ENCODE assay signal across 10 cellular contexts in the genomic region with DNA sequence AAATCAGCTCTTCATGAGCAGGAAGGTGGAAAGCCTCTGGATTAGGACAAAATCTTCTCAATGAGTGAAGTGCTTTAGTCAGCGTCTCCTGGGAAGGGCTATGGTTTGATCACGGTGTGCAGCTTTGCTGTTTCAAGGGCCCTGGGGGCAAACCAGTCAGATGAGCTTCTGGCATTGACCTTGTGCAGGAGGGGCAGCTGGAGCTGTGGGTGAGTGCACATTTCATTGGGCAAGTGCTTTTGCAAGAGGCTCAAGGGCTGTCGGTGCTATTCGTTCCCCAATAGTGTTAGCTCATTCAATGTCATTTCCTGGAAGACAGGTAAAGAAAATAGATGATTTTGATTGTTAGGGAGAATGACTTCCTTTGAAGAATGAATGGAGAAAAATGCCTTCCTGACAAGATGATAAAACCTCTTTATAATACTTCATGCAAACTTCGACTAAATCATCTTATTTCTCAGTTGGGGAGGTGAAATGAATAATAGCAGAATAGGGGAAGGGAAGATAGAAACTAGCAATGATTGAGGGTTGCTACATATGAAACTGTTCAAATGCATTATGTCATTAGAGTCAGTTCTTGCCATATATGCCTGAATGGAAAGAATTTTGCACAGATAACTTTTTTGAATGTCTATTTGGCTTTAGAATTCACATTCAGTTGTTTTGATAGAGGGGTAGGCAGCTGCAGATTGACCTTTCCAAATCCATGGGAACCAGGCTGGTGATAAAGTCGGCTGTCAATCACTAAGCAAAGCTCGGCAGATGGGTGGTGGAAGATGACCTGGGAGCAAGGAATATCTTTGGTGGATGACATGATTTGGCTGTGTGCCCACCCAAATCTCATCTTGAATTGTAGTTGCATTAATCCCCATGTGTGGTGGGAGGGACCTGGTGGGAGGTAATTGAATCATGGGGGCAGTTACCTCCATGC. TPM values are rescaled to one million over a fixed set of nuclear protein-coding genes. Genes with fewer than 3 reads are reported as not detected.
DNase-seq lines count a peak whose midpoint lies in the region; ATAC-seq and TF ChIP-seq lines count a peak whose summit lies in the region.
"Had no signal": no experiment of that assay in that cellular context is flagged by ENCODE, and none has a peak within 500 bp of the region (broad histone marks: within the 10 kb centered on the region; RNA-seq: fewer than 3 reads in every experiment).

No MANE protein-coding gene starts in this region.

- peaks cover 20% of the 10 kb centered on the region for H3K36me3 Mint-ChIP-seq in T-helper 2 cell treated with Interferon-gamma antibody and Interleukin-4, amounts not matched to agents 5 μg/mL and 100 μg/mL, for 36 hours (ENCODE audit: low read depth)
- H3K36me3 Mint-ChIP-seq in natural killer cell = no peaks in the 10 kb centered on the region
- H3K36me3 Mint-ChIP-seq in stimulated activated memory B cell treated with anti-CD40 and anti-IgM and Interleukin-4, amounts not matched to agents 10 μg/mL and 1 μg/mL and 100 μg/mL, for 72 hours = peaks cover 7% of the 10 kb centered on the region

- 64 to 66% methylated on average over 7 of the region's 7 CpGs for WGBS in tibial nerve, 2 donors

- TF ChIP-seq CTCF in natural killer cell (IDR thresholded peaks at IDR 0.05) (no peak), tibial nerve (IDR thresholded peaks at IDR 0.05) (no peak)

- peak overlapping the region; percentile 79 for H3K4me3 Mint-ChIP-seq in T-helper 2 cell treated with Interferon-gamma antibody and Interleukin-4, amounts not matched to agents 5 μg/mL and 100 μg/mL, for 36 hours
- H3K4me3 Mint-ChIP-seq in natural killer cell = peak overlapping the region; percentile 90
- H3K4me3 Mint-ChIP-seq in stimulated activated memory B cell treated with anti-CD40 and anti-IgM and Interleukin-4, amounts not matched to agents 10 μg/mL and 1 μg/mL and 100 μg/mL, for 72 hours = no peak overlapping the region

- no peak for TF ChIP-seq EP300 in tibial nerve (IDR thresholded peaks at IDR 0.05)

- DNase-seq in NCI-H510A treated with DMSO at 0.1 percent for 48 hours (lab: John Stamatoyannopoulos, UW) (peak; percentile 34), NCI-H510A (lab: John Stamatoyannopoulos, UW) (no peak), natural killer cell (no peak), tibial nerve (ENCODE audit: low spot score in 2 of 2) (no peak), posterior cingulate gyrus (no peak)
- no peak for DNase-seq in T-helper 2 cell treated with Interferon-gamma antibody and Interleukin-4, amounts not matched to agents 5 μg/mL and 100 μg/mL, for 36 hours (ENCODE audit: low spot score)
- DNase-seq: NCI-H2171 treated with DMSO at 0.1 percent for 48 hours, right cardiac atrium had no signal

- H3K36me3 ChIP-seq in tibial nerve = no peaks in the 10 kb centered on the region

- peaks cover 0 to 6% (median 0%) of the 10 kb centered on the region in 4 donors for H3K4me1 ChIP-seq in tibial nerve

- H3K27ac Mint-ChIP-seq in T-helper 2 cell treated with Interferon-gamma antibody and Interleukin-4, amounts not matched to agents 5 μg/mL and 100 μg/mL, for 36 hours = peak overlapping the region; percentile 93
- H3K27ac Mint-ChIP-seq in natural killer cell = peak overlapping the region; percentile 74 to 89
- no peak overlapping the region for H3K27ac Mint-ChIP-seq in stimulated activated memory B cell treated with anti-CD40 and anti-IgM and Interleukin-4, amounts not matched to agents 10 μg/mL and 1 μg/mL and 100 μg/mL, for 72 hours

- TF ChIP-seq POLR2A in tibial nerve (IDR thresholded peaks at IDR 0.05) = no peak

- H3K27ac ChIP-seq in tibial nerve = no peak overlapping the region

- intact Hi-C loops in natural killer cell (cut with micrococcal nuclease) = no loop called here
- intact Hi-C loops in posterior cingulate gyrus (cut with DNase I) = no loop called here

- H3K27me3 Mint-ChIP-seq in T-helper 2 cell treated with Interferon-gamma antibody and Interleukin-4, amounts not matched to agents 5 μg/mL and 100 μg/mL, for 36 hours (ENCODE audit: low read depth) = peaks cover 34% of the 10 kb centered on the region
- peaks cover 16 to 17% of the 10 kb centered on the region in 2 donors for H3K27me3 Mint-ChIP-seq in natural killer cell (ENCODE audit: low read depth in 2 of 2)
- H3K27me3 Mint-ChIP-seq in stimulated activated memory B cell treated with anti-CD40 and anti-IgM and Interleukin-4, amounts not matched to agents 10 μg/mL and 1 μg/mL and 100 μg/mL, for 72 hours = peaks cover 9% of the 10 kb centered on the region

- ATAC-seq in HG03196 (IDR thresholded peaks at IDR 0.05; ENCODE audit: unreplicated experiment) (peak; percentile 22), natural killer cell (no peak)
- no peak for ATAC-seq in stimulated activated memory B cell treated with anti-CD40 and anti-IgM and Interleukin-4, amounts not matched to agents 10 μg/mL and 1 μg/mL and 100 μg/mL, for 72 hours

- H3K4me3 ChIP-seq in tibial nerve = no peak overlapping the region

- H3K27me3 ChIP-seq in tibial nerve = no peaks in the 10 kb centered on the region

- peaks cover 34% of the 10 kb centered on the region for H3K9me3 Mint-ChIP-seq in T-helper 2 cell treated with Interferon-gamma antibody and Interleukin-4, amounts not matched to agents 5 μg/mL and 100 μg/mL, for 36 hours
- no peaks in the 10 kb centered on the region for H3K9me3 Mint-ChIP-seq in natural killer cell
- H3K9me3 Mint-ChIP-seq in stimulated activated memory B cell treated with anti-CD40 and anti-IgM and Interleukin-4, amounts not matched to agents 10 μg/mL and 1 μg/mL and 100 μg/mL, for 72 hours = no peaks in the 10 kb centered on the region

- H3K4me1 Mint-ChIP-seq in T-helper 2 cell treated with Interferon-gamma antibody and Interleukin-4, amounts not matched to agents 5 μg/mL and 100 μg/mL, for 36 hours (ENCODE audit: low read depth) = peaks cover 42% of the 10 kb centered on the region
- H3K4me1 Mint-ChIP-seq in natural killer cell = peaks cover 48 to 52% of the 10 kb centered on the region in 2 donors
- peaks cover 50% of the 10 kb centered on the region for H3K4me1 Mint-ChIP-seq in stimulated activated memory B cell treated with anti-CD40 and anti-IgM and Interleukin-4, amounts not matched to agents 10 μg/mL and 1 μg/mL and 100 μg/mL, for 72 hours

- no peaks in the 10 kb centered on the region for H3K9me3 ChIP-seq in tibial nerve

RNA-seq across cellular contexts. Expression of a gene that starts 12.9 kb away (rescaled TPM):
- total RNA-seq in natural killer cell (10 to 100 TPM in 1 of 3 donors, 1 to 10 TPM in 2; 5.9 to 10.7 (median 9.7) TPM), tibial nerve (10 to 100 TPM; 29.9 to 39.0 (median 32.7) TPM)
